ENCODE assay signal across 15 cellular contexts in the genomic region with DNA sequence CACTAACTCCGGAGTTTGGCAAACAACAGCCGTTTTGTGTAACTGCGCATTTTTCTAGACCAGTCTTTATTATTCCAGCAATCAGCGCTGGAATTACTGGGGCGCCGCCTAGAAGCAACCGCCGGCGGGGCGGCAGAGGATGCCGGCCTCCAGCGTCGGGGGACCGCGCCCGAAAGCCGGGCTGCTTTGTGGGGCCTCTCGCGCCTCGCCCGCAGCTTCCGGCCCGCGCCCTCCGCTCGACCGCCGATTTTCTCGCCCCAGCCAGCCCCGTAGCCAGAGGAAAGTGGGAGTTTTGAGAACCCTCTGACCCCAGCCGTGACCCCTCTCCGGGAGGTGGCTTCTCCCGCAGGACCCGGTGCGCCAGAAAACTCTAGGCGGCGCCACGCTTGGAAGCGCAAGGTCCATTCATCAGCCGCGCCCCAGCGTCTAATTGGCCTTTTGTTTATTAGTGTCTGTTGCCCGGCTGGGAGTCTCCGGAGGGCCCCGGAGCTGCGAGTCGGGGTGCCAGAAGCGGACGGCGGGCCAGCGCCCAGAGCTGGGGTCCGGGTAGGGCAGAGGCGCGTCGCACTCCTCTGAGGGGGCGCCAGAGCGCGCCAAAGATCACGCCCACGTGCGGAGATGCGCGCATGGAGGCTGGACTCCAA. TPM values are rescaled to one million over a fixed set of nuclear protein-coding genes. Genes with fewer than 3 reads are reported as not detected.
DNase-seq lines count a peak whose midpoint lies in the region; ATAC-seq, FAIRE-seq and TF ChIP-seq lines count a peak whose summit lies in the region.
"Had no signal": no experiment of that assay in that cellular context is flagged by ENCODE, and none has a peak within 500 bp of the region (broad histone marks: within the 10 kb centered on the region; RNA-seq: fewer than 3 reads in every experiment).

No MANE protein-coding gene starts in this region.

- H3K9me3 ChIP-seq in HUES64 (ENCODE audit: insufficient read depth, low read depth, low read length) (no peaks in the 10 kb centered on the region), ovary (no peaks in the 10 kb centered on the region)

- FAIRE-seq in frontal cortex (lab: Jason Lieb, UNC): no peak

- peaks cover 5% of the 10 kb centered on the region for H3K36me3 Mint-ChIP-seq in glutamatergic neuron (ENCODE audit: unreplicated experiment)

- no peak for TF ChIP-seq EP300 in ovary (IDR thresholded peaks at IDR 0.05)

- H3K27ac ChIP-seq in HUES64 (ENCODE audit: low read depth, low read length): no peak overlapping the region
- no peak overlapping the region for H3K27ac ChIP-seq in ovary

- POLR2A ChIA-PET in AG04449 (lab: Yijun Ruan, JAX): no interaction called here

- TF ChIP-seq POLR2A in ovary (IDR thresholded peaks at IDR 0.05): no peak

- H3K4me1 ChIP-seq in HUES64 (ENCODE audit: insufficient read depth, low read length): peaks cover 14% of the 10 kb centered on the region
- H3K4me1 ChIP-seq in ovary (ENCODE audit: insufficient read depth): no peaks in the 10 kb centered on the region

- CTCF ChIA-PET in AG04449 (lab: Yijun Ruan, JAX): interaction anchor here (0.7 to 2.2 kb wide), 4 partner anchors 9 to 306 kb away, joined by 3 to 7 read pairs (median 4); no protein-coding TSS in a partner anchor

- 2% methylated on average over 63 of the region's 63 CpGs for WGBS in HUES64
- WGBS in ovary, 3 donors: 11 to 16% (median 14%) methylated on average over 58 to 63 of the region's 63 CpGs

- peak overlapping the region; percentile 83 for H3K4me3 Mint-ChIP-seq in glutamatergic neuron (ENCODE audit: unreplicated experiment)
- H3K4me3 Mint-ChIP-seq: activated B cell treated with CpG ODN at 0.5 μM for 24 hours; activated T-cell treated with anti-CD3 and anti-CD28 coated beads, Interleukin-2, amount 50 U/mL, for 4 hours had no signal

- H3K9me3 Mint-ChIP-seq in glutamatergic neuron (ENCODE audit: unreplicated experiment): peaks cover 13% of the 10 kb centered on the region
- H3K9me3 Mint-ChIP-seq: activated B cell treated with CpG ODN at 0.5 μM for 24 hours; activated T-cell treated with anti-CD3 and anti-CD28 coated beads, Interleukin-2, amount 50 U/mL, for 4 hours had no signal

- DNase-seq in AG04449 (ENCODE audit: low read depth, low spot score) (no peak), glutamatergic neuron (peak; percentile 53), ovary (peak in 2 of 5 donors; percentile 35 to 60), frontal cortex (ENCODE audit: low spot score in 2 of 2) (no peak)
- DNase-seq: activated B cell treated with CpG ODN at 0.5 μM for 24 hours; activated T-cell treated with anti-CD3 and anti-CD28 coated beads, Interleukin-2, amount 50 U/mL, for 4 hours; DND-41; KG1; naive thymus-derived CD4-positive, alpha-beta T cell; NCI-H187 treated with DMSO at 0.1 percent for 48 hours; NK-92 treated with Interleukin-12 subunit alpha and Interleukin-12 subunit beta, amount 100 ng/mL, for 24 hours had no signal

- peaks cover 98% of the 10 kb centered on the region for H3K27me3 ChIP-seq in HUES64 (ENCODE audit: insufficient read depth, low read length)
- H3K27me3 ChIP-seq in ovary: no peaks in the 10 kb centered on the region

- peaks cover 35% of the 10 kb centered on the region for H3K27me3 Mint-ChIP-seq in glutamatergic neuron (ENCODE audit: unreplicated experiment)

- no peak overlapping the region for H3K9ac ChIP-seq in HUES64 (ENCODE audit: low read depth, low read length)

- intact Hi-C loops in ovary (cut with DNase I): no loop called here

- ATAC-seq in SK-N-SH treated with all-trans-retinoic acid at 6 μM for 48 hours: no peak
- no peak for ATAC-seq in HG03045 (IDR thresholded peaks at IDR 0.05; ENCODE audit: unreplicated experiment)
- no peak for ATAC-seq in HG02885 (IDR thresholded peaks at IDR 0.05; ENCODE audit: poor library complexity, unreplicated experiment)
- ATAC-seq: activated T-cell treated with anti-CD3 and anti-CD28 coated beads, Interleukin-2, amount 50 U/mL, for 4 hours; naive thymus-derived CD4-positive, alpha-beta T cell had no signal

- H3K4me1 Mint-ChIP-seq in glutamatergic neuron (ENCODE audit: low read depth, unreplicated experiment): peaks cover 10% of the 10 kb centered on the region

- H3K4me3 ChIP-seq in AG04449 (ENCODE audit: low read depth, low read length) (peak overlapping the region; percentile 37), HUES64 (ENCODE audit: low read length) (peak overlapping the region; percentile 3), ovary (peak overlapping the region; percentile 37)

- H3K36me3 ChIP-seq in HUES64 (ENCODE audit: insufficient read depth, low read length): no peaks in the 10 kb centered on the region
- H3K36me3 ChIP-seq in ovary: no peaks in the 10 kb centered on the region

- no peak overlapping the region for H3K27ac Mint-ChIP-seq in glutamatergic neuron (ENCODE audit: unreplicated experiment)
- H3K27ac Mint-ChIP-seq: activated B cell treated with CpG ODN at 0.5 μM for 24 hours had no signal

- TF ChIP-seq CTCF in AG04449 (IDR thresholded peaks at IDR 0.05; ENCODE audit: insufficient read depth, low read length, missing control alignments) (peak; percentile 17), glutamatergic neuron (IDR thresholded peaks at IDR 0.05; ENCODE audit: partially characterized antibody, unreplicated experiment) (peak; percentile 32), ovary (IDR thresholded peaks at IDR 0.05) (no peak)

TF ChIP-seq in SK-N-SH treated with all-trans-retinoic acid at 6 μM for 48 hours, 23 proteins besides CTCF, POLR2A, EP300 and RAD21:
- TF ChIP-seq SNAI2 (CRISPR knock-in tag; IDR thresholded peaks at IDR 0.05): no peak
- TF ChIP-seq ESRRG (CRISPR knock-in tag; IDR thresholded peaks at IDR 0.05): no peak
- no peak for TF ChIP-seq ISL1 (CRISPR knock-in tag; IDR thresholded peaks at IDR 0.05)
TF ChIP-seq in SK-N-SH treated with all-trans-retinoic acid at 6 μM for 48 hours: peak in this region for 0.

RNA-seq across cellular contexts. Expression of gene EMX2, which starts 10.7 kb away (rescaled TPM):
- 0.25 TPM for polyA plus RNA-seq in HUES64 (2013, experiment 1 of 2)
- 0.76 TPM for polyA plus RNA-seq in HUES64 (2013, experiment 2 of 2)
- total RNA-seq in glutamatergic neuron (ENCODE audit: unreplicated experiment): 0.47 TPM
- 10 to 100 TPM in 5 of 7 donors, 1 to 10 TPM in 2; 7.3 to 25.5 (median 12.2) TPM for total RNA-seq in ovary
- 10 to 100 TPM; 14.4 to 62.1 TPM for polyA plus RNA-seq in ovary
- 2.0 TPM for total RNA-seq in frontal cortex
- total RNA-seq: activated B cell treated with CpG ODN at 0.5 μM for 24 hours; activated T-cell treated with anti-CD3 and anti-CD28 coated beads, Interleukin-2, amount 50 U/mL, for 4 hours; naive thymus-derived CD4-positive, alpha-beta T cell had no signal
- polyA plus RNA-seq: naive thymus-derived CD4-positive, alpha-beta T cell had no signal

Comparison
In these comparisons a context has a peak if more than half of its experiments do, and no peak if none do; other contexts are left out.
1. CTCF ChIP-seq: peak in AG04449 (single experiment) and glutamatergic neuron (single experiment); none in ovary (0 of 3).
2. Peak in every context shown above with its lines, with median percentiles within 50 percentile points of each other: H3K4me3 ChIP-seq.